Comparison of ENCODE assay signal across 7 cellular contexts in genomic region chr20:9392892-9393857, GRCh38.
A peak's percentile ranks its signal among the peaks of the same experiment; 100 is the strongest.
DNase-seq lines count a peak whose midpoint lies in the region; ATAC-seq and TF ChIP-seq lines count a peak whose summit lies in the region.

No MANE protein-coding gene starts in this region.

- TF ChIP-seq POLR2A in testis (IDR thresholded peaks at IDR 0.05): no peak

- H3K27me3 ChIP-seq in brain microvascular endothelial cell (replicated peaks) (no peaks in the 10 kb centered on the region), testis (no peaks in the 10 kb centered on the region)

- peak; percentile 48 for DNase-seq in GM10266 (ENCODE audit: extremely low spot score)
- DNase-seq in NCI-H526 (lab: John Stamatoyannopoulos, UW): peak; percentile 30 to 81
- DNase-seq in brain microvascular endothelial cell: peak; percentile 71
- peak; percentile 89 for DNase-seq in iPS-NIHi7 (ENCODE audit: extremely low spot score)
- peak; percentile 74 for DNase-seq in testis

- H3K27ac ChIP-seq in brain microvascular endothelial cell: no peak overlapping the region
- H3K27ac ChIP-seq in testis: no peak overlapping the region

- WGBS in testis, 2 donors: 51 to 56% methylated on average over 4 of the region's 4 CpGs

- H3K4me3 ChIP-seq in brain microvascular endothelial cell (ENCODE audit: low read depth, low read length): no peak overlapping the region
- H3K4me3 ChIP-seq in testis: no peak overlapping the region

- peak; percentile 46 for ATAC-seq in HG02870 (IDR thresholded peaks at IDR 0.05; ENCODE audit: unreplicated experiment)
- ATAC-seq in activated CD4-positive, CD25-positive, alpha-beta regulatory T cell treated with anti-CD3 and anti-CD28 coated beads, Interleukin-2, amount 50 U/mL, for 24 hours: no peak

- intact Hi-C loops in testis (cut with DNase I; ENCODE audit: low total_unique reads): no loop called here

- TF ChIP-seq CTCF in GM10266 (IDR thresholded peaks at IDR 0.05; ENCODE audit: control insufficient read depth, insufficient read depth, low read depth, missing control alignments) (peak; percentile 54), brain microvascular endothelial cell (IDR thresholded peaks at IDR 0.05; ENCODE audit: low read depth, low read length, missing control alignments) (peak; percentile 93), testis (IDR thresholded peaks at IDR 0.05) (peak; percentile 20 to 64 (median 48))

- H3K4me1 ChIP-seq in testis: no peaks in the 10 kb centered on the region

- H3K9me3 ChIP-seq in testis: no peaks in the 10 kb centered on the region

- H3K36me3 ChIP-seq in brain microvascular endothelial cell (replicated peaks): no peaks in the 10 kb centered on the region
- no peaks in the 10 kb centered on the region for H3K36me3 ChIP-seq in testis (ENCODE audit: low read depth, missing control alignments)

- in situ Hi-C loops in brain microvascular endothelial cell (cut with HindIII; ENCODE audit: low pct_ligation_motif_present, low sequenced_read_pairs): no loop called here
